Comparison of ENCODE assay signal across 10 cellular contexts in the genomic region with DNA sequence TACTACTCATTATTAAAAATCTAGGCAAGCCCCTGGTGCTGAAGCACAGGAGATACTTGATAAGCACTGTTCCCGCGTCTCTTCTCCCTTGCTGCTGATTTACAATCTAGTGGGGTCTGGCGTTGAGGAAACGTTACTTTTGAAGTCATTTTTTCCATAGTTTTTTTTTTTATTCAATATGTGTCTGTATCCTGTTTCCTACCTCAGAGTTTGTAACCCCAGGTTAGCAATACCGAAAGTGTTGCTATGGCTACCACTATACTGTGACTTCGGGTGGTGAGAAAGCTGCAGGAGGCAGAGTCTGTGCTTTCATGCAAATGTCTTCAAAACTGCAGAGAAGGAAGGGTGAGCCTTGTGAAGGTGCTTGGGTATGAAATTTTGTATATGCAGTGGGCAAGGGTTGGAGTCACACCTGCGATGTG.
DNase-seq lines count a peak whose midpoint lies in the region; ATAC-seq and TF ChIP-seq lines count a peak whose summit lies in the region.
"Had no signal": no experiment of that assay in that cellular context is flagged by ENCODE, and none has a peak within 500 bp of the region (broad histone marks: within the 10 kb centered on the region; RNA-seq: fewer than 3 reads in every experiment).

No MANE protein-coding gene starts in this region.

- DNase-seq in DMS 273 (lab: John Stamatoyannopoulos, UW; ENCODE audit: unreplicated experiment) (peak; percentile 1), DMS 273 treated with DMSO at 0.1 percent for 48 hours (lab: John Stamatoyannopoulos, UW) (no peak), left kidney (ENCODE audit: low read depth, low spot score) (peak; percentile 24), RKO (ENCODE audit: low spot score) (no peak), RWPE1 (ENCODE audit: low spot score) (no peak)
- DNase-seq in activated CD4-positive, CD25-positive, alpha-beta regulatory T cell treated with anti-CD3 and anti-CD28 coated beads, Interleukin-2, amount 50 U/mL, for 72 hours, result no peak
- DNase-seq: GM23248 had no signal

- CTCF ChIA-PET in RWPE1 (lab: Yijun Ruan, JAX), result no interaction called here

- TF ChIP-seq CTCF in RWPE1 (conservative IDR thresholded peaks at IDR 0.05; ENCODE audit: low read depth), result no peak

- POLR2A ChIA-PET in RWPE1 (lab: Yijun Ruan, JAX; ENCODE audit: low non-redundant PET), result no interaction called here

- ATAC-seq in GM21528 (IDR thresholded peaks at IDR 0.05; ENCODE audit: low FRiP score, unreplicated experiment) (peak; percentile 98), HG03439 (IDR thresholded peaks at IDR 0.05; ENCODE audit: unreplicated experiment) (peak; percentile 99)

- H3K27ac ChIP-seq in RWPE1, result no peak overlapping the region
- H3K27ac ChIP-seq: 22Rv1, GM23248 had no signal

Comparison
In these comparisons a context has a peak if more than half of its experiments do, and no peak if none do; other contexts are left out.
1. DNase-seq: peak in DMS 273 (single experiment) and left kidney (single experiment); none in DMS 273 treated with DMSO at 0.1 percent for 48 hours (single experiment), activated CD4-positive, CD25-positive, alpha-beta regulatory T cell treated with anti-CD3 and anti-CD28 coated beads, Interleukin-2, amount 50 U/mL, for 72 hours (single experiment), RKO (single experiment) and RWPE1 (single experiment).